ENCODE assay signal across 8 cellular contexts in the genomic region with DNA sequence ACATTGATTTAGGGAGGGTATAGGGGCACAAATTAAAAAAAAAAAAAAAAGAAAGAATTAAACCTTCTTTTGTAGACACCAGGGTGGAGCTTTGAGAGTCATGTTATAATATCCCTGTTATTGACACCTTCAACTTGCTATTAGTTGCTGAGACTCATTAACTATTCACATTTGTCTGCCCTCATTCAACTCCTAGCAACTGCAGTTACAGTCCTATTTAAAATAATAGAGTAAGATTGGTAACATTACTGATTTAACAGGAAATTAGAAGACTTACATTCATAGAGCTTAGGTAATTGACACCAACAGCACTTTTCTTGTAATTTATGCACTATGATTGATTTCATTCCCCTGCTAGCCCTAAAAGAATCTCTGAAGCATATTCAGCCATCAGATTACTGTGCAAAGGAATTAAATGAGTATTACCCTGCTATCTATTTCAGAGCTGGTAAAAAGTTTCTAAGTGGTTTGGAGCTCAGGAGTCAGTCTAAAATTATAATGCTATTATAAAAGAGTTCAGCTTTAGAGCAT.
DNase-seq lines count a peak whose midpoint lies in the region; ATAC-seq and TF ChIP-seq lines count a peak whose summit lies in the region.

No MANE protein-coding gene starts in this region.

- H3K79me2 ChIP-seq in DOHH2 (ENCODE audit: control insufficient read depth, low read length), result no peaks in the 10 kb centered on the region

- H4K20me1 ChIP-seq in DOHH2 (ENCODE audit: control insufficient read depth, insufficient read depth, low read depth, low read length), result no peaks in the 10 kb centered on the region

- H3K36me3 Mint-ChIP-seq in activated naive CD4-positive, alpha-beta T cell treated with anti-CD3 and anti-CD28 coated beads, Interleukin-2, amount 50 U/mL, for 72 hours, result peaks cover 0 to 5% of the 10 kb centered on the region in 2 donors
- H3K36me3 Mint-ChIP-seq in neural crest cell (ENCODE audit: low read depth), result no peaks in the 10 kb centered on the region

- no peak overlapping the region for H3K4me3 ChIP-seq in DOHH2 (ENCODE audit: low read length)

- no peaks in the 10 kb centered on the region for H3K27me3 Mint-ChIP-seq in neural crest cell (ENCODE audit: low read depth)

- peaks cover 60% of the 10 kb centered on the region for H3K4me1 Mint-ChIP-seq in neural crest cell

- H3K9me2 ChIP-seq in DOHH2 (replicated peaks; ENCODE audit: control insufficient read depth, low read length), result no peaks in the 10 kb centered on the region

- no peak for TF ChIP-seq CTCF in DOHH2 (IDR thresholded peaks at IDR 0.05; ENCODE audit: low read depth, low read length, poor library complexity, severe bottlenecking)
- no peak for TF ChIP-seq CTCF in neural crest cell (conservative IDR thresholded peaks at IDR 0.05)

- H3K4me3 Mint-ChIP-seq in neural crest cell, result peak overlapping the region; percentile 36

- H3K36me3 ChIP-seq in DOHH2 (ENCODE audit: control insufficient read depth, low read length), result no peaks in the 10 kb centered on the region

- peaks cover 60% of the 10 kb centered on the region for H3K4me1 ChIP-seq in DOHH2 (ENCODE audit: control insufficient read depth, low read length)

- ATAC-seq in HG02870 (IDR thresholded peaks at IDR 0.05; ENCODE audit: unreplicated experiment) (peak; percentile 24), HG02970 (IDR thresholded peaks at IDR 0.05; ENCODE audit: low FRiP score, unreplicated experiment) (no peak)
- ATAC-seq in activated naive CD4-positive, alpha-beta T cell treated with anti-CD3 and anti-CD28 coated beads, Interleukin-2, amount 50 U/mL, for 72 hours, result peak; percentile 54 to 83

- in situ Hi-C loops in ACHN (cut with HindIII; ENCODE audit: low pct_ligation_motif_present, low pct_unique_long_range_greater_than_20kb, low sequenced_read_pairs), result no loop called here

- no peaks in the 10 kb centered on the region for H3K27me3 ChIP-seq in DOHH2 (ENCODE audit: control insufficient read depth, low read length)

- peak overlapping the region; percentile 93 to 99 for H3K27ac Mint-ChIP-seq in activated naive CD4-positive, alpha-beta T cell treated with anti-CD3 and anti-CD28 coated beads, Interleukin-2, amount 50 U/mL, for 72 hours
- peak overlapping the region; percentile 95 for H3K27ac Mint-ChIP-seq in neural crest cell (ENCODE audit: unreplicated experiment)

- H3K27ac ChIP-seq in DOHH2 (ENCODE audit: low read depth, low read length), result no peak overlapping the region

- H3K9me3 Mint-ChIP-seq in activated naive CD4-positive, alpha-beta T cell treated with anti-CD3 and anti-CD28 coated beads, Interleukin-2, amount 50 U/mL, for 72 hours, result peaks cover 0 to 10% of the 10 kb centered on the region in 2 donors
- H3K9me3 Mint-ChIP-seq in neural crest cell, result peaks cover 4% of the 10 kb centered on the region

- peaks cover 4% of the 10 kb centered on the region for H3F3A ChIP-seq in DOHH2 (ENCODE audit: control insufficient read depth, insufficient read depth)

- H3K9me3 ChIP-seq in DOHH2 (ENCODE audit: control insufficient read depth, insufficient read depth, low read length), result no peaks in the 10 kb centered on the region

- no peak for DNase-seq in activated naive CD4-positive, alpha-beta T cell treated with anti-CD3 and anti-CD28 coated beads, Interleukin-2, amount 50 U/mL, for 72 hours (ENCODE audit: low spot score in 2 of 2)
- DNase-seq in neural crest cell (ENCODE audit: low read depth, low spot score), result no peak
- DNase-seq in putamen (ENCODE audit: low spot score), result no peak
- DNase-seq in anterior cingulate cortex (lab: John Stamatoyannopoulos, UW), result no peak
- no peak for DNase-seq in ACHN

- H3K4me2 ChIP-seq in DOHH2 (ENCODE audit: low read length), result peak overlapping the region; percentile 22
